Comparison of ENCODE assay signal across 8 cellular contexts in genomic region chr2:156322103-156322671, GRCh38. TPM values are rescaled to one million over a fixed set of nuclear protein-coding genes. Genes with fewer than 3 reads are reported as not detected.
DNase-seq lines count a peak whose midpoint lies in the region; ATAC-seq and TF ChIP-seq lines count a peak whose summit lies in the region.

No MANE protein-coding gene starts in this region.

- peak overlapping the region; percentile 63 for H3K4me3 Mint-ChIP-seq in CD8-positive, alpha-beta T cell
- peak overlapping the region; percentile 61 for H3K4me3 Mint-ChIP-seq in activated CD4-positive, alpha-beta memory T cell treated with anti-CD3 and anti-CD28 coated beads, Interleukin-2, amount 10 ng/mL, durations not matched to agents 7 days and 5 days

- WGBS in mesodermal cell (ENCODE audit: insufficient coverage in 2 of 2), 2 experiments = 30 to 36% methylated on average over 16 of the region's 21 CpGs

- H3K27me3 ChIP-seq in CD8-positive, alpha-beta T cell (ENCODE audit: insufficient read depth, low read length) = peaks cover 34% of the 10 kb centered on the region
- H3K27me3 ChIP-seq in H7 (ENCODE audit: control insufficient read depth, insufficient read depth, low read length) = peaks cover 88% of the 10 kb centered on the region

- POLR2A ChIA-PET in CD8-positive, alpha-beta T cell (lab: Charles Lee) = interaction anchor here (0.7 to 3.9 kb wide), 2 partner anchors 9 to 12 kb away, joined by 4 to 11 read pairs; no protein-coding TSS in a partner anchor
- POLR2A ChIA-PET in activated CD4-positive, alpha-beta memory T cell treated with anti-CD3 and anti-CD28 coated beads, Interleukin-2, amount 10 ng/mL, durations not matched to agents 7 days and 5 days (lab: Charles Lee) = interaction anchor here (0.5 kb wide), 1 partner anchor 78 kb away, joined by 3 read pairs; no protein-coding TSS in a partner anchor

- CTCF ChIA-PET in CD8-positive, alpha-beta T cell (lab: Charles Lee) = no interaction called here
- CTCF ChIA-PET in activated CD4-positive, alpha-beta memory T cell treated with anti-CD3 and anti-CD28 coated beads, Interleukin-2, amount 10 ng/mL, durations not matched to agents 7 days and 5 days (lab: Charles Lee) = no interaction called here

- H3K9me3 ChIP-seq in CD8-positive, alpha-beta T cell (ENCODE audit: low read length) = no peaks in the 10 kb centered on the region
- H3K9me3 ChIP-seq in mesodermal cell (ENCODE audit: control insufficient read depth, low read length) = peaks cover 8% of the 10 kb centered on the region

- no peak overlapping the region for H3K27ac ChIP-seq in CD8-positive, alpha-beta T cell (ENCODE audit: low read depth, low read length)
- H3K27ac ChIP-seq in mesodermal cell (ENCODE audit: low read depth, low read length, severe bottlenecking) = no peak overlapping the region

- H3K9me3 Mint-ChIP-seq in CD8-positive, alpha-beta T cell = no peaks in the 10 kb centered on the region
- no peaks in the 10 kb centered on the region for H3K9me3 Mint-ChIP-seq in activated CD4-positive, alpha-beta memory T cell treated with anti-CD3 and anti-CD28 coated beads, Interleukin-2, amount 10 ng/mL, durations not matched to agents 7 days and 5 days

- no peaks in the 10 kb centered on the region for H3K36me3 ChIP-seq in CD8-positive, alpha-beta T cell (ENCODE audit: insufficient read depth, low read length)
- no peaks in the 10 kb centered on the region for H3K36me3 ChIP-seq in mesodermal cell (ENCODE audit: control insufficient read depth, insufficient read depth, low read length)
- H3K36me3 ChIP-seq in H7 (replicated peaks; ENCODE audit: control insufficient read depth, insufficient read depth, low read length) = no peaks in the 10 kb centered on the region

- H3K4me1 Mint-ChIP-seq in CD8-positive, alpha-beta T cell (ENCODE audit: low read depth) = peaks cover 43% of the 10 kb centered on the region
- peaks cover 32% of the 10 kb centered on the region for H3K4me1 Mint-ChIP-seq in activated CD4-positive, alpha-beta memory T cell treated with anti-CD3 and anti-CD28 coated beads, Interleukin-2, amount 10 ng/mL, durations not matched to agents 7 days and 5 days

- peak in 2 of 7 experiments; percentile 22 to 27 for DNase-seq in CD8-positive, alpha-beta T cell
- DNase-seq in activated CD4-positive, alpha-beta memory T cell treated with anti-CD3 and anti-CD28 coated beads, Interleukin-2, amount 10 ng/mL, durations not matched to agents 7 days and 5 days = peak; percentile 33
- DNase-seq in GF-D8 (lab: John Stamatoyannopoulos, UW) (no peak), UCSD-AML1 (lab: John Stamatoyannopoulos, UW; ENCODE audit: unreplicated experiment) (no peak), H7 (no peak)

- H3K36me3 Mint-ChIP-seq in CD8-positive, alpha-beta T cell = peaks cover 13% of the 10 kb centered on the region
- peaks cover 4% of the 10 kb centered on the region for H3K36me3 Mint-ChIP-seq in activated CD4-positive, alpha-beta memory T cell treated with anti-CD3 and anti-CD28 coated beads, Interleukin-2, amount 10 ng/mL, durations not matched to agents 7 days and 5 days (ENCODE audit: low read depth)

- TF ChIP-seq CTCF in CD8-positive, alpha-beta T cell (IDR thresholded peaks at IDR 0.05) = no peak

- intact Hi-C loops in CD8-positive, alpha-beta T cell (cut with DNase I, micrococcal nuclease) = no loop called here

- peaks cover 83% of the 10 kb centered on the region for H3K27me3 Mint-ChIP-seq in CD8-positive, alpha-beta T cell (ENCODE audit: low read depth)
- H3K27me3 Mint-ChIP-seq in activated CD4-positive, alpha-beta memory T cell treated with anti-CD3 and anti-CD28 coated beads, Interleukin-2, amount 10 ng/mL, durations not matched to agents 7 days and 5 days = peaks cover 81% of the 10 kb centered on the region

- peak overlapping the region; percentile 11 for H3K27ac Mint-ChIP-seq in CD8-positive, alpha-beta T cell
- H3K27ac Mint-ChIP-seq in activated CD4-positive, alpha-beta memory T cell treated with anti-CD3 and anti-CD28 coated beads, Interleukin-2, amount 10 ng/mL, durations not matched to agents 7 days and 5 days = no peak overlapping the region

- H3K4me1 ChIP-seq in CD8-positive, alpha-beta T cell (ENCODE audit: insufficient read depth, low read length) = peaks cover 34% of the 10 kb centered on the region
- no peaks in the 10 kb centered on the region for H3K4me1 ChIP-seq in mesodermal cell (ENCODE audit: control insufficient read depth, insufficient read depth, low read length, poor library complexity, severe bottlenecking)

- H3K4me3 ChIP-seq in CD8-positive, alpha-beta T cell (ENCODE audit: low read depth, low read length) = peak overlapping the region; percentile 34
- H3K4me3 ChIP-seq in mesodermal cell (ENCODE audit: extremely low read depth, insufficient read depth, low read length, poor library complexity, severe bottlenecking) (peak overlapping the region; percentile 12), H7 (ENCODE audit: insufficient read depth, low read depth, low read length) (no peak overlapping the region)

- peak; percentile 12 for ATAC-seq in CD8-positive, alpha-beta T cell
- ATAC-seq in GM21737 (IDR thresholded peaks at IDR 0.05; ENCODE audit: unreplicated experiment) (peak; percentile 53), HG03521 (IDR thresholded peaks at IDR 0.05; ENCODE audit: unreplicated experiment) (no peak)

RNA-seq across cellular contexts. Expression of gene NR4A2, which starts 10.3 kb away (rescaled TPM):
- 100 to 1,000 TPM; 777 to 796 TPM for total RNA-seq in CD8-positive, alpha-beta T cell
- 1 to 10 TPM; 3.4 to 3.8 TPM for total RNA-seq in activated CD4-positive, alpha-beta memory T cell treated with anti-CD3 and anti-CD28 coated beads, Interleukin-2, amount 10 ng/mL, durations not matched to agents 7 days and 5 days
- 1.00 TPM for polyA plus RNA-seq in mesodermal cell (2013, experiment 1 of 2)
- 1.1 TPM for polyA plus RNA-seq in mesodermal cell (2013, experiment 2 of 2)
- total RNA-seq in H7 (2014; rRNA removed; shearing (Covaris generic)) = 0.37 and 0.45 TPM in 2 replicates

Comparison
In these comparisons a context has a peak if more than half of its experiments do, and no peak if none do; other contexts are left out.
1. RNA of gene NR4A2, which starts 10.3 kb away (total RNA-seq): 777 to 796 TPM in CD8-positive, alpha-beta T cell; 3.4 to 3.8 TPM in activated CD4-positive, alpha-beta memory T cell treated with anti-CD3 and anti-CD28 coated beads, Interleukin-2, amount 10 ng/mL, durations not matched to agents 7 days and 5 days and 0.37 to 0.45 TPM in H7; every median in the first group is over 100 times any median in the second.